8 cellular contexts compared by ENCODE assay signal in genomic region chr20:18056174-18057105, GRCh38. TPM values are rescaled to one million over a fixed set of nuclear protein-coding genes. Genes with fewer than 3 reads are reported as not detected.
DNase-seq lines count a peak whose midpoint lies in the region; ATAC-seq, FAIRE-seq and TF ChIP-seq lines count a peak whose summit lies in the region.

No MANE protein-coding gene starts in this region.

- TF ChIP-seq CTCF in body of pancreas (IDR thresholded peaks at IDR 0.05) (no peak), lower leg skin (IDR thresholded peaks at IDR 0.05) (no peak)

- no peaks in the 10 kb centered on the region for H3K27me3 ChIP-seq in body of pancreas

- DNase-seq in GM04503 (ENCODE audit: low read depth), result peak; percentile 1
- peak; percentile 52 for DNase-seq in NCI-H146 treated with DMSO at 0.1 percent for 48 hours (lab: John Stamatoyannopoulos, UW; ENCODE audit: unreplicated experiment)
- peak; percentile 22 to 53 (median 32) for DNase-seq in body of pancreas
- DNase-seq in lower leg skin (ENCODE audit: low spot score in 2 of 2), result no peak
- peak; percentile 37 for DNase-seq in urothelium cell line (ENCODE audit: low spot score)
- no peak for DNase-seq in glomerular visceral epithelial cell (ENCODE audit: extremely low spot score)

- peak; percentile 22 for ATAC-seq in body of pancreas
- no peak for ATAC-seq in HG03432 (IDR thresholded peaks at IDR 0.05; ENCODE audit: unreplicated experiment)
- ATAC-seq in HG03439 (IDR thresholded peaks at IDR 0.05; ENCODE audit: unreplicated experiment), result no peak

- no peak for FAIRE-seq in urothelium cell line (lab: Jason Lieb, UNC)

- no peaks in the 10 kb centered on the region for H3K9me3 ChIP-seq in body of pancreas

- peak overlapping the region in 3 of 4 donors; percentile 81 to 86 (median 85) for H3K27ac ChIP-seq in body of pancreas

- intact Hi-C loops in body of pancreas (cut with DNase I) (loop anchor here (10.0 kb wide), 1 partner anchor 78 kb away; the partner anchor contains the start of genes KAT14 and PET117), lower leg skin (cut with DNase I; ENCODE audit: low total_unique reads) (no loop called here)

- H3K36me3 ChIP-seq in body of pancreas (replicated peaks in 1 of 2; ENCODE audit: insufficient read depth in 1 of 2, low read depth in 2 of 2), result no peaks in the 10 kb centered on the region

- WGBS in body of pancreas, 2 donors, result 4 to 20% methylated on average over 7 to 92 of the region's 104 CpGs
- 0 to 1% methylated on average over 28 to 33 of the region's 104 CpGs for WGBS in lower leg skin, 2 donors

- peaks cover 28% of the 10 kb centered on the region for H3K4me1 ChIP-seq in body of pancreas

- TF ChIP-seq POLR2A in body of pancreas (IDR thresholded peaks at IDR 0.05) (peak in 1 of 3 donors; percentile 20), lower leg skin (IDR thresholded peaks at IDR 0.05) (no peak)

- H3K4me3 ChIP-seq in body of pancreas, result peak overlapping the region; percentile 86 to 90
- H3K4me3 ChIP-seq in lower leg skin (ENCODE audit: low read depth, poor library complexity, severe bottlenecking), result peak overlapping the region; percentile 42

RNA-seq across cellular contexts. Expression of gene OVOL2, which starts 1.3 kb away (rescaled TPM):
- 10 to 100 TPM in 1 of 2 donors, 1 to 10 TPM in 1; 3.6 to 15.8 TPM for total RNA-seq in body of pancreas
- 10 to 100 TPM; 22.9 to 46.6 (median 31.4) TPM for total RNA-seq in lower leg skin

Comparison
In these comparisons a context has a peak if more than half of its experiments do, and no peak if none do; other contexts are left out.
1. DNase-seq: peak in GM04503 (single experiment), NCI-H146 treated with DMSO at 0.1 percent for 48 hours (single experiment), body of pancreas (4 of 4) and urothelium cell line (single experiment); none in lower leg skin (0 of 2) and glomerular visceral epithelial cell (single experiment).